1 cellular context compared by ENCODE assay signal in genomic region chr1:33162141-33162540, GRCh38.
TF ChIP-seq lines count a peak whose summit lies in the region.

No MANE protein-coding gene starts in this region.

TF ChIP-seq in SK-N-SH, 30 proteins besides CTCF, POLR2A, EP300 and RAD21 (continued from another document):
- TF ChIP-seq REST (IDR thresholded peaks at IDR 0.05; ENCODE audit: low read depth, low read length) (no peak), POLR2AphosphoS5 (IDR thresholded peaks at IDR 0.05; ENCODE audit: low read depth, low read length) (no peak), JUND (IDR thresholded peaks at IDR 0.05) (no peak), MAX (IDR thresholded peaks at IDR 0.05; ENCODE audit: low read depth) (no peak), ELF1 (IDR thresholded peaks at IDR 0.05) (no peak), RFX5 (IDR thresholded peaks at IDR 0.05; ENCODE audit: low read length) (no peak), FOSL2 (IDR thresholded peaks at IDR 0.05; ENCODE audit: borderline replicate concordance, low read depth) (no peak), NRF1 (IDR thresholded peaks at IDR 0.05; ENCODE audit: low read depth, low read length) (no peak)
- TF ChIP-seq, protein P1, sequence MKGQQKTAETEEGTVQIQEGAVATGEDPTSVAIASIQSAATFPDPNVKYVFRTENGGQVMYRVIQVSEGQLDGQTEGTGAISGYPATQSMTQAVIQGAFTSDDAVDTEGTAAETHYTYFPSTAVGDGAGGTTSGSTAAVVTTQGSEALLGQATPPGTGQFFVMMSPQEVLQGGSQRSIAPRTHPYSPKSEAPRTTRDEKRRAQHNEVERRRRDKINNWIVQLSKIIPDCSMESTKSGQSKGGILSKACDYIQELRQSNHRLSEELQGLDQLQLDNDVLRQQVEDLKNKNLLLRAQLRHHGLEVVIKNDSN (IDR thresholded peaks at IDR 0.05; ENCODE audit: borderline replicate concordance, low read depth), result no peak
